In genomic region chr2:94939349-94939748, GRCh38 we compare ENCODE assay signal across 8 cellular contexts.
"Had no signal": no experiment of that assay in that cellular context is flagged by ENCODE, and none has a peak within 500 bp of the region (broad histone marks: within the 10 kb centered on the region; RNA-seq: fewer than 3 reads in every experiment).

No MANE protein-coding gene starts in this region.

- FAIRE-seq: G401.6, GM12878, GM12891, GM12892, GM18507, GM19239 had no signal

- DNase-seq: GDM1, GF-D8 had no signal

- H3K4me3 ChIP-seq: GM12878 had no signal

- ATAC-seq: GM12878 had no signal
